Comparison of ENCODE assay signal across 21 cellular contexts in the genomic region with DNA sequence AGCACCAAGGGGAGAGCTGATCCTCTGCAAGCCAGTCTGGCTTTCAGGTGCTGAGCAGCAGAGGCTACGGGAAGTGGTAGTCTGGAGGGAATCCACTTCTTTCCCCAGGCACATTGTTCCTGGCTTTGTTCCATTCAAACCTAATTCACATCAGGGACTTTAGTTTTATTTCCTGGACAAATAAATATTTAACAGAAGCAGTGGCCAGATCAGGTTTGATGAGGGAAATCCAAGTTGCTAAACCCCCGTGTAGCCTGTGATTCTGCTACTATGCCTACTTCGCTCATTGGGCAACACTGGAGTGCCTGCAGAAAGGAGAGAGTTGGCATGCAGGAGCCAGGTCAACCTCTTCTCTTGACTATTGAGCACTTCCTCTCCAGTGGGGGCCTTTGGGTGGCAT.
"Had no signal": no experiment of that assay in that cellular context is flagged by ENCODE, and none has a peak within 500 bp of the region (broad histone marks: within the 10 kb centered on the region; RNA-seq: fewer than 3 reads in every experiment).

No MANE protein-coding gene starts in this region.

- H3K36me3 ChIP-seq: heart right ventricle, sigmoid colon, stomach, vagina had no signal

- H3K4me1 ChIP-seq: sigmoid colon, stomach, vagina had no signal

- DNase-seq: cortex of kidney; dorsolateral prefrontal cortex; effector CD8-positive, alpha-beta T cell; heart right ventricle; islet precursor cell; left ventricle myocardium superior; midbrain; naive B cell; occipital lobe; psoas muscle; sigmoid colon; stimulated activated CD4-positive, alpha-beta T cell treated with anti-CD3 and anti-CD28 coated beads, Interleukin-12 subunit alpha, Interleukin-12 subunit beta, amount 100 ng/mL, for 4 hours; stimulated activated naive CD4-positive, alpha-beta T cell; stomach; trophoblast cell had no signal

- H3K27ac ChIP-seq: dorsolateral prefrontal cortex, heart right ventricle, psoas muscle, sigmoid colon, vagina had no signal

- H3K4me1 Mint-ChIP-seq: central memory CD8-positive, alpha-beta T cell; memory B cell; naive B cell; nephron had no signal

- H3K4me3 ChIP-seq: dorsolateral prefrontal cortex, heart right ventricle, psoas muscle, sigmoid colon, skin epidermis, stomach, vagina had no signal

- H3K36me3 Mint-ChIP-seq: memory B cell had no signal

- FAIRE-seq: frontal cortex had no signal

- H3K9me3 ChIP-seq: psoas muscle, sigmoid colon, vagina had no signal

- H3K4me3 Mint-ChIP-seq: central memory CD8-positive, alpha-beta T cell; memory B cell; naive B cell; nephron had no signal

- H3K27me3 ChIP-seq: dorsolateral prefrontal cortex, heart right ventricle, sigmoid colon, stomach, vagina had no signal

- ATAC-seq: left ventricle myocardium superior, psoas muscle had no signal

- H3K27ac Mint-ChIP-seq: memory B cell, naive B cell, nephron had no signal
